ENCODE assay signal across 9 cellular contexts in the genomic region with DNA sequence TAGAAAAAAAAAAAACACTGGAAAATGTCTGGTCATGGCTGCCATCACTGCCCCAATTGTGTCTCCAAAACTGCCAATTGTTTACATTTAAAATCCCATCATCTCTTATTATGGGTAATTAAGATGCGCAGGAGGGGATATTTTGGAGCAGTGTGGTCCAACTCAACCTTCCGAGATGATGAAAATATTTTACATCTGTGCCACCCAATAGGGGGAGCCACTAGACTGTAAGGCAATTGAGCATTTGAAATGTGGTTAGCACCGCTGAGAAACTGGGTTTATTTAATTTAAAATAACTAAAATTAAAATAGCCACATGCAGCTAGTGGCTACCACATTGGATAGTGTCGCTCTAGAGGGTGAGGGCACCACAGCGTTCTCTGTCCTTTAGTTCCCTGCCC. TPM values are rescaled to one million over a fixed set of nuclear protein-coding genes. Genes with fewer than 3 reads are reported as not detected.
DNase-seq lines count a peak whose midpoint lies in the region; ATAC-seq and TF ChIP-seq lines count a peak whose summit lies in the region.
"Had no signal": no experiment of that assay in that cellular context is flagged by ENCODE, and none has a peak within 500 bp of the region (broad histone marks: within the 10 kb centered on the region; RNA-seq: fewer than 3 reads in every experiment).

No MANE protein-coding gene starts in this region.

- H4K20me1 ChIP-seq in OCI-LY7 (ENCODE audit: insufficient read depth, low read length): no peaks in the 10 kb centered on the region

- H3K4me1 Mint-ChIP-seq in activated T-cell treated with anti-CD3 and anti-CD28 coated beads, Interleukin-2, amount 50 U/mL, for 24 hours (ENCODE audit: low read depth): peaks cover 12% of the 10 kb centered on the region

- H3K36me3 ChIP-seq in GM06990 (ENCODE audit: control insufficient read depth, insufficient read depth, low read length) (no peaks in the 10 kb centered on the region), OCI-LY7 (ENCODE audit: insufficient read depth, low read length) (no peaks in the 10 kb centered on the region), upper lobe of left lung (no peaks in the 10 kb centered on the region)

- no peaks in the 10 kb centered on the region for H3K9me3 ChIP-seq in OCI-LY7 (ENCODE audit: low read length)
- H3K9me3 ChIP-seq in upper lobe of left lung: no peaks in the 10 kb centered on the region

- intact Hi-C loops in OCI-LY7 (cut with micrococcal nuclease; ENCODE audit: unreplicated experiment): loop anchor here (1.0 kb wide), 1 partner anchor 170 kb away; no protein-coding TSS in a partner anchor

- no peak overlapping the region for H3K27ac Mint-ChIP-seq in activated T-cell treated with anti-CD3 and anti-CD28 coated beads, Interleukin-2, amount 50 U/mL, for 24 hours

- no peak overlapping the region for H3K4me3 Mint-ChIP-seq in activated T-cell treated with anti-CD3 and anti-CD28 coated beads, Interleukin-2, amount 50 U/mL, for 24 hours

- no peak overlapping the region for H3K4me2 ChIP-seq in OCI-LY7 (ENCODE audit: low read length)

- H2AFZ ChIP-seq in OCI-LY7 (ENCODE audit: low read length): no peak overlapping the region

- H3K4me3 ChIP-seq in GM06990 (replicated peaks; ENCODE audit: low read depth, low read length) (no peak overlapping the region), OCI-LY7 (ENCODE audit: low read depth, low read length, poor library complexity, severe bottlenecking) (no peak overlapping the region), upper lobe of left lung (no peak overlapping the region)

- no peaks in the 10 kb centered on the region for H3K36me3 Mint-ChIP-seq in activated T-cell treated with anti-CD3 and anti-CD28 coated beads, Interleukin-2, amount 50 U/mL, for 24 hours (ENCODE audit: low read depth)

- H3K27me3 ChIP-seq in GM06990 (replicated peaks; ENCODE audit: control insufficient read depth, insufficient read depth, low read length) (no peaks in the 10 kb centered on the region; the same call in 1 of the 2 replicates), upper lobe of left lung (peaks cover 0 to 5% (median 0%) of the 10 kb centered on the region in 4 donors)

- POLR2A ChIA-PET in OCI-LY7 (lab: Charles Lee): no interaction called here

- ATAC-seq in upper lobe of left lung (ENCODE audit: low FRiP score in 2 of 2): no peak

- TF ChIP-seq EP300 in upper lobe of left lung (IDR thresholded peaks at IDR 0.05): no peak

- peaks cover 31% of the 10 kb centered on the region for H3K27me3 Mint-ChIP-seq in activated T-cell treated with anti-CD3 and anti-CD28 coated beads, Interleukin-2, amount 50 U/mL, for 24 hours

- DNase-seq in AG09319 (ENCODE audit: extremely low read depth, low read depth): no peak
- DNase-seq in GM06990 (ENCODE audit: extremely low read depth, insufficient read length): no peak
- DNase-seq in OCI-LY7 (ENCODE audit: low spot score): peak; percentile 46
- peak; percentile 41 for DNase-seq in germinal center (ENCODE audit: low spot score)
- no peak for DNase-seq in NCI-H1417 treated with DMSO at 0.1 percent for 48 hours (lab: John Stamatoyannopoulos, UW)
- no peak for DNase-seq in superior temporal gyrus (ENCODE audit: extremely low spot score)
- no peak for DNase-seq in activated T-cell treated with anti-CD3 and anti-CD28 coated beads, Interleukin-2, amount 50 U/mL, for 24 hours
- DNase-seq in upper lobe of left lung: no peak
- DNase-seq: NCI-H1436 treated with DMSO at 0.1 percent for 48 hours had no signal

- H3K27ac ChIP-seq in OCI-LY7 (ENCODE audit: low read depth, low read length, poor library complexity, severe bottlenecking) (no peak overlapping the region), upper lobe of left lung (no peak overlapping the region)

- CTCF ChIA-PET in OCI-LY7 (lab: Charles Lee; ENCODE audit: unreplicated experiment): no interaction called here

- TF ChIP-seq POLR2A in upper lobe of left lung (IDR thresholded peaks at IDR 0.05): no peak

- no peaks in the 10 kb centered on the region for H3K9me3 Mint-ChIP-seq in activated T-cell treated with anti-CD3 and anti-CD28 coated beads, Interleukin-2, amount 50 U/mL, for 24 hours

- H3K79me2 ChIP-seq in OCI-LY7 (ENCODE audit: insufficient read depth, low read depth, low read length): no peaks in the 10 kb centered on the region

- H3K9me2 ChIP-seq in OCI-LY7 (ENCODE audit: insufficient read depth, low read length): no peaks in the 10 kb centered on the region

- no peaks in the 10 kb centered on the region for H3K4me1 ChIP-seq in OCI-LY7 (ENCODE audit: insufficient read depth, low read length, poor library complexity, severe bottlenecking)
- H3K4me1 ChIP-seq in upper lobe of left lung: peaks cover 3 to 21% (median 11%) of the 10 kb centered on the region in 4 donors

- 44 to 59% methylated on average over 5 of the region's 5 CpGs for WGBS in upper lobe of left lung, 2 donors

- no TSS peak for BruUV-seq in OCI-LY7 (replicated peaks; lab: Mats Ljungman, UMichigan)

- TF ChIP-seq CTCF in AG09319 (IDR thresholded peaks at IDR 0.05; ENCODE audit: low read depth, low read length): peak; percentile 26
- TF ChIP-seq CTCF in GM06990 (IDR thresholded peaks at IDR 0.05; ENCODE audit: insufficient read depth, low read length, poor library complexity, severe bottlenecking): peak; percentile 59
- TF ChIP-seq CTCF in OCI-LY7 (conservative IDR thresholded peaks at IDR 0.05; ENCODE audit: low read length): peak; percentile 82
- no peak for TF ChIP-seq CTCF in upper lobe of left lung (IDR thresholded peaks at IDR 0.05)

RNA-seq across cellular contexts. Expression of a gene that starts 3.6 kb away (rescaled TPM):
- total RNA-seq in OCI-LY7 (2014; rRNA removed; shearing (Covaris generic)): not detected in 2 replicates
- total RNA-seq in OCI-LY7 (2022) (not detected in 2 replicates), upper lobe of left lung (1 to 10 TPM in 4 of 6 donors, under 1 TPM in 2; 0.71 to 4.6 (median 1.0) TPM)

RNA-seq across cellular contexts. Expression of a gene that starts 38.7 kb away (rescaled TPM):
- not detected in 2 replicates for total RNA-seq in OCI-LY7 (2014; rRNA removed; shearing (Covaris generic))
- total RNA-seq in OCI-LY7 (2022) (not detected in 2 replicates), upper lobe of left lung (not detected)

RNA-seq across cellular contexts. Expression of a gene that starts 51.5 kb away (rescaled TPM):
- 24.0 TPM in 2 replicates for total RNA-seq in OCI-LY7 (2014; rRNA removed; shearing (Covaris generic))
- total RNA-seq in OCI-LY7 (2022) (50.6 and 54.4 TPM in 2 replicates), upper lobe of left lung (10 to 100 TPM; 14.0 to 50.3 (median 24.1) TPM)

RNA-seq across cellular contexts. Expression of a gene that starts 58.1 kb away (rescaled TPM):
- 0.54 and 0.69 TPM in 2 replicates for total RNA-seq in OCI-LY7 (2014; rRNA removed; shearing (Covaris generic))
- total RNA-seq in OCI-LY7 (2022) (21.6 and 26.9 TPM in 2 replicates), upper lobe of left lung (10 to 100 TPM; 11.7 to 44.0 (median 15.0) TPM)

Comparison
In these comparisons a context has a peak if more than half of its experiments do, and no peak if none do; other contexts are left out.
1. DNase-seq: peak in OCI-LY7 (single experiment) and germinal center (single experiment); none in AG09319 (single experiment), GM06990 (single experiment), NCI-H1417 treated with DMSO at 0.1 percent for 48 hours (single experiment), superior temporal gyrus (single experiment), activated T-cell treated with anti-CD3 and anti-CD28 coated beads, Interleukin-2, amount 50 U/mL, for 24 hours (single experiment) and upper lobe of left lung (0 of 2).
2. CTCF ChIP-seq: peak in AG09319 (single experiment), GM06990 (single experiment) and OCI-LY7 (single experiment); none in upper lobe of left lung (0 of 6).